In genomic region chr16:49407873-49408565, GRCh38 we compare ENCODE assay signal across 8 cellular contexts. TPM values are rescaled to one million over a fixed set of nuclear protein-coding genes. Genes with fewer than 3 reads are reported as not detected.
DNase-seq lines count a peak whose midpoint lies in the region; ATAC-seq and TF ChIP-seq lines count a peak whose summit lies in the region.

No MANE protein-coding gene starts in this region.

- H3K4me3 ChIP-seq in AG10803 (ENCODE audit: low read length) = no peak overlapping the region
- H3K4me3 ChIP-seq in cardiac fibroblast (replicated peaks in 1 of 2; ENCODE audit: low read depth in 2 of 2, low read length in 2 of 2) = no peak overlapping the region
- H3K4me3 ChIP-seq in kidney epithelial cell (ENCODE audit: low read depth, low read length) = no peak overlapping the region

- no peaks in the 10 kb centered on the region for H3K36me3 ChIP-seq in kidney epithelial cell (ENCODE audit: control insufficient read depth, insufficient read depth, low read length)

- POLR2A ChIA-PET in activated B cell treated with CpG ODN at 0.5 μM for 24 hours (lab: Charles Lee) = no interaction called here

- peaks cover 4% of the 10 kb centered on the region for H3K4me1 Mint-ChIP-seq in activated B cell treated with CpG ODN at 0.5 μM for 24 hours

- no peaks in the 10 kb centered on the region for H3K36me3 Mint-ChIP-seq in activated B cell treated with CpG ODN at 0.5 μM for 24 hours (ENCODE audit: low read depth)

- H3K27me3 ChIP-seq in kidney epithelial cell (ENCODE audit: control insufficient read depth, insufficient read depth, low read length) = no peaks in the 10 kb centered on the region

- ATAC-seq in GM18873 (IDR thresholded peaks at IDR 0.05; ENCODE audit: low FRiP score, unreplicated experiment) (peak; percentile 89), HG03097 (IDR thresholded peaks at IDR 0.05; ENCODE audit: low FRiP score, unreplicated experiment) (peak; percentile 84), activated B cell treated with CpG ODN at 0.5 μM for 24 hours (ENCODE audit: low read depth) (peak; percentile 61)

- no peak overlapping the region for H3K4me3 Mint-ChIP-seq in activated B cell treated with CpG ODN at 0.5 μM for 24 hours

- peaks cover 5% of the 10 kb centered on the region for H3K9me3 Mint-ChIP-seq in activated B cell treated with CpG ODN at 0.5 μM for 24 hours

- peak; percentile 83 for TF ChIP-seq CTCF in AG10803 (conservative IDR thresholded peaks at IDR 0.05; ENCODE audit: low read length)
- TF ChIP-seq CTCF in activated B cell treated with CpG ODN at 0.5 μM for 24 hours (IDR thresholded peaks at IDR 0.05) = no peak
- TF ChIP-seq CTCF in cardiac fibroblast (IDR thresholded peaks at IDR 0.05; ENCODE audit: low read depth, low read length) = peak; percentile 93
- TF ChIP-seq CTCF in kidney epithelial cell (IDR thresholded peaks at IDR 0.05; ENCODE audit: insufficient read depth, low read length, poor library complexity, severe bottlenecking) = peak; percentile 86

- peak; percentile 66 for DNase-seq in AG10803 (ENCODE audit: low read depth)
- peak; percentile 94 for DNase-seq in NCI-H2171 treated with DMSO at 0.1 percent for 48 hours (lab: John Stamatoyannopoulos, UW)
- DNase-seq in activated B cell treated with CpG ODN at 0.5 μM for 24 hours = peak; percentile 29
- DNase-seq in cardiac fibroblast (ENCODE audit: low read depth in 2 of 2) = peak; percentile 81 to 86
- peak; percentile 21 for DNase-seq in kidney epithelial cell (ENCODE audit: low read depth)
- DNase-seq in stimulated activated CD4-positive, alpha-beta T cell treated with anti-CD3 and anti-CD28 coated beads, Interleukin-4, amount 100 ng/mL, for 1 hour = peak; percentile 66

- CTCF ChIA-PET in activated B cell treated with CpG ODN at 0.5 μM for 24 hours (lab: Charles Lee) = interaction anchor here (0.8 to 3.4 kb wide), 5 partner anchors 11 to 206 kb away, joined by 3 to 22 read pairs (median 3); no protein-coding TSS in a partner anchor

- no peak overlapping the region for H3K27ac Mint-ChIP-seq in activated B cell treated with CpG ODN at 0.5 μM for 24 hours

- intact Hi-C loops in activated B cell treated with CpG ODN at 0.5 μM for 24 hours (cut with micrococcal nuclease) = no loop called here

- peaks cover 10% of the 10 kb centered on the region for H3K27me3 Mint-ChIP-seq in activated B cell treated with CpG ODN at 0.5 μM for 24 hours

RNA-seq across cellular contexts. Expression of gene C16orf78, which starts 34.4 kb away (rescaled TPM):
- total RNA-seq in activated B cell treated with CpG ODN at 0.5 μM for 24 hours (not detected in 2 replicates), kidney epithelial cell (not detected in 2 replicates)

Comparison
In these comparisons a context has a peak if more than half of its experiments do, and no peak if none do; other contexts are left out.
1. DNase-seq: peak in every context shown above with its lines; median percentile 94 in NCI-H2171 treated with DMSO at 0.1 percent for 48 hours; 84 in cardiac fibroblast; 66 in AG10803; 66 in stimulated activated CD4-positive, alpha-beta T cell treated with anti-CD3 and anti-CD28 coated beads, Interleukin-4, amount 100 ng/mL, for 1 hour; 29 in activated B cell treated with CpG ODN at 0.5 μM for 24 hours; 21 in kidney epithelial cell.